ENCODE assay signal across 1 cellular context in genomic region chr19:52270266-52270885, GRCh38.
TF ChIP-seq lines count a peak whose summit lies in the region.

No MANE protein-coding gene starts in this region.

TF ChIP-seq in HepG2, 621 proteins besides CTCF, POLR2A, EP300 and RAD21 (continued from another document):
- TF ChIP-seq HMGXB3 (CRISPR knock-in tag; IDR thresholded peaks at IDR 0.05; ENCODE audit: borderline replicate concordance), result no peak
- no peak for TF ChIP-seq ZNF275 (CRISPR knock-in tag; IDR thresholded peaks at IDR 0.05; ENCODE audit: borderline replicate concordance)
- TF ChIP-seq THYN1 (CRISPR knock-in tag; IDR thresholded peaks at IDR 0.05; ENCODE audit: borderline replicate concordance, low read depth), result no peak
- TF ChIP-seq ZNF597 (CRISPR knock-in tag; IDR thresholded peaks at IDR 0.05), result no peak
- TF ChIP-seq ZNF513 (CRISPR knock-in tag; conservative IDR thresholded peaks at IDR 0.05), result no peak
- no peak for TF ChIP-seq ZNF768 (CRISPR knock-in tag; IDR thresholded peaks at IDR 0.05)
- TF ChIP-seq ATF3 (CRISPR knock-in tag; IDR thresholded peaks at IDR 0.05), result no peak
- TF ChIP-seq PCBP2 (optimal IDR thresholded peaks at IDR 0.05; ENCODE audit: low read depth, low read length, poor library complexity, severe bottlenecking), result no peak
- no peak for TF ChIP-seq MAFF (IDR thresholded peaks at IDR 0.05; ENCODE audit: low read depth, low read length)
